25 cellular contexts compared by ENCODE assay signal in the genomic region with DNA sequence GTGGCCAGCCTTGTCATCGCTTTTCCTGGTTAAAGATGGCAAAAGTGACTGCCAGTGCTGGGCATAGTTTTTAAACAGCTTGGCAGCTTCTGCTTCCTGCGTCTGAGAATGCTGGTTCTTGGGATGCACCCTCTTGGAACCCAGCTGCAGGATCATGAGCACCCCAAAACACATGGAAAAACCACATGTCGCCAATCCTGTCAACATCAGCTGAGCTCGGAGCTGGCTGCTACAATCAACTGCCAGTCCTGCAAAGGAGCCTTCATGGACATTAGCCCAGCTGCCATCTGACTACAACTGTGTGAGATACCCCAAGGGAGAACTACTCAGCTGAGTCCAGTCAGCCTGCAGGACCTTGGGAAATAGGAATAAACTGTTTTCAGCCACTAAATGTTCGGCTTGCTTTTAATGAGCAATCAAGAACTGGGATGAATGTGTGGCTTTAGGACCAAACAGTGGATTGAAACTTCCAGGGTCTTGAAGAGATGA.
"Had no signal": no experiment of that assay in that cellular context is flagged by ENCODE, and none has a peak within 500 bp of the region (broad histone marks: within the 10 kb centered on the region; RNA-seq: fewer than 3 reads in every experiment).

No MANE protein-coding gene starts in this region.

- H3K36me3 ChIP-seq: cardiac muscle cell, MG63 had no signal

- H3K9me2 ChIP-seq: SK-N-SH had no signal

- H3K4me1 Mint-ChIP-seq: activated CD4-positive, alpha-beta T cell treated with anti-CD3 and anti-CD28 coated beads, Interleukin-2, amount 10 ng/mL, durations not matched to agents 7 days and 5 days; activated T-helper 17 cell treated with anti-CD3 and anti-CD28 coated beads, Interleukin-2, amount 50 U/mL, for 72 hours had no signal

- H3K4me2 ChIP-seq: SK-N-SH had no signal

- H3K4me3 ChIP-seq: cardiac muscle cell, MG63 had no signal

- H3K9me3 ChIP-seq: MG63, SK-N-SH had no signal

- H3K27me3 Mint-ChIP-seq: activated CD4-positive, alpha-beta memory T cell treated with anti-CD3 and anti-CD28 coated beads for 36 hours; activated CD4-positive, alpha-beta T cell treated with anti-CD3 and anti-CD28 coated beads, Interleukin-2, amount 10 ng/mL, durations not matched to agents 7 days and 5 days; activated naive CD8-positive, alpha-beta T cell; activated T-helper 17 cell treated with anti-CD3 and anti-CD28 coated beads, Interleukin-2, amount 50 U/mL, for 72 hours had no signal

- H3K9me3 Mint-ChIP-seq: activated CD4-positive, alpha-beta memory T cell treated with anti-CD3 and anti-CD28 coated beads for 36 hours; activated CD4-positive, alpha-beta T cell treated with anti-CD3 and anti-CD28 coated beads, Interleukin-2, amount 10 ng/mL, durations not matched to agents 7 days and 5 days; activated naive CD4-positive, alpha-beta T cell treated with anti-CD3 and anti-CD28 coated beads for 36 hours; activated T-helper 17 cell treated with anti-CD3 and anti-CD28 coated beads, Interleukin-2, amount 50 U/mL, for 72 hours had no signal

- H3K27ac Mint-ChIP-seq: activated CD4-positive, alpha-beta memory T cell treated with anti-CD3 and anti-CD28 coated beads for 36 hours; activated naive CD4-positive, alpha-beta T cell treated with anti-CD3 and anti-CD28 coated beads for 36 hours; activated naive CD8-positive, alpha-beta T cell; activated T-helper 17 cell treated with anti-CD3 and anti-CD28 coated beads, Interleukin-2, amount 50 U/mL, for 72 hours had no signal

- H3K36me3 Mint-ChIP-seq: activated naive CD8-positive, alpha-beta T cell had no signal

- ATAC-seq: activated T-helper 17 cell treated with anti-CD3 and anti-CD28 coated beads, Interleukin-2, amount 50 U/mL, for 72 hours; Panc1; Right ventricle myocardium inferior had no signal

- DNase-seq: activated CD4-positive, alpha-beta memory T cell treated with anti-CD3 and anti-CD28 coated beads for 36 hours; activated CD4-positive, alpha-beta T cell treated with anti-CD3 and anti-CD28 coated beads, Interleukin-2, amount 10 ng/mL, durations not matched to agents 7 days and 5 days; activated CD4-positive, CD25-positive, alpha-beta regulatory T cell; activated CD8-positive, alpha-beta memory T cell treated with anti-CD3 and anti-CD28 coated beads for 24 hours; activated gamma-delta T cell; activated naive CD4-positive, alpha-beta T cell treated with anti-CD3 and anti-CD28 coated beads for 36 hours; activated T-cell treated with anti-CD3 and anti-CD28 coated beads, Interleukin-2, amount 50 U/mL, for 48 hours; brain microvascular endothelial cell; MG63; NCI-H1092 treated with DMSO at 0.1 percent for 48 hours; NCI-H1417 treated with DMSO at 0.1 percent for 48 hours; NCI-H1694 treated with DMSO at 0.1 percent for 48 hours; NCI-H2029 treated with DMSO at 0.1 percent for 48 hours; NCI-H510A treated with DMSO at 0.1 percent for 48 hours; NCI-H69; NK-92 treated with Interleukin-12 subunit alpha and Interleukin-12 subunit beta, amount 100 ng/mL, for 24 hours; OCI-M1; RPMI8226; SK-N-SH had no signal

- H3K27me3 ChIP-seq: brain microvascular endothelial cell, cardiac muscle cell, MG63 had no signal

- H3K4me3 Mint-ChIP-seq: activated CD4-positive, alpha-beta memory T cell treated with anti-CD3 and anti-CD28 coated beads for 36 hours; activated CD4-positive, alpha-beta T cell treated with anti-CD3 and anti-CD28 coated beads, Interleukin-2, amount 10 ng/mL, durations not matched to agents 7 days and 5 days; activated naive CD4-positive, alpha-beta T cell treated with anti-CD3 and anti-CD28 coated beads for 36 hours; activated naive CD8-positive, alpha-beta T cell; activated T-helper 17 cell treated with anti-CD3 and anti-CD28 coated beads, Interleukin-2, amount 50 U/mL, for 72 hours had no signal

- H3K9ac ChIP-seq: SK-N-SH had no signal

- H3K27ac ChIP-seq: brain microvascular endothelial cell, cardiac muscle cell, VCaP had no signal
